Comparison of ENCODE assay signal across 9 cellular contexts in the genomic region with DNA sequence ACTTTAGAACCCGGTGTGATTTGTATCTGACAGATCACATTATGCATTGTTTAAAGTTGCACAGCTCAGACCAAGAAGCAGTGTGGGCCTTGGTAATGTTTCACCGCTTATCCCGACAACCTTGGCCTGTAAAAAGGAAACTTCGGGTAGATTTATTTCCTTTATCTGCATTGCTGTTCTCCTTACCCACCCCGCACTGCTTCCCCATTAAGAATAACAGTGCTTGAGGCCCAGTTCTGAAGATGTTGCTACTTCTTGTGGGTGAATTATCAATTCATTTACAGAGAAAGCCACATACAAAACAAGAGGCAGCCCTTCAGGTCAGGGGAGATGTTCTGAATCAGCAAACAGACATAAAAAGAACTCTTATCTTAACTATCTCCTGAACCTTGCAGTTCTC. TPM values are rescaled to one million over a fixed set of nuclear protein-coding genes. Genes with fewer than 3 reads are reported as not detected.
DNase-seq lines count a peak whose midpoint lies in the region; ATAC-seq, FAIRE-seq and TF ChIP-seq lines count a peak whose summit lies in the region.
"Had no signal": no experiment of that assay in that cellular context is flagged by ENCODE, and none has a peak within 500 bp of the region (broad histone marks: within the 10 kb centered on the region; RNA-seq: fewer than 3 reads in every experiment).

No MANE protein-coding gene starts in this region.

- H3K9me3 ChIP-seq in neutrophil (no peaks in the 10 kb centered on the region), BE2C (no peaks in the 10 kb centered on the region)

- no peak for TF ChIP-seq CTCF in neutrophil (IDR thresholded peaks at IDR 0.05)
- no peak for TF ChIP-seq CTCF in BE2C (IDR thresholded peaks at IDR 0.05; ENCODE audit: low read depth, low read length)
- TF ChIP-seq CTCF in D721Med (IDR thresholded peaks at IDR 0.05; ENCODE audit: insufficient read depth, missing control alignments) = no peak

- no peak for FAIRE-seq in D721Med (lab: Jason Lieb, UNC)

- intact Hi-C loops in activated T-helper 1 cell treated with anti-CD3 and anti-CD28 coated beads, Interleukin-12 subunit alpha, Interleukin-12 subunit beta, Interleukin-2, Interleukin-4 antibody, amounts not matched to agents 30 ng/mL and 10 ng/mL and 1 ng/mL, durations not matched to agents 14 hours and 24 hours and 36 hours (cut with micrococcal nuclease) = loop anchor here (1.0 to 2.0 kb wide), 3 partner anchors 8 to 31 kb away; a partner anchor contains a TSS

- H3K36me3 ChIP-seq in neutrophil = no peaks in the 10 kb centered on the region
- no peaks in the 10 kb centered on the region for H3K36me3 ChIP-seq in BE2C
- H3K36me3 ChIP-seq: brain microvascular endothelial cell had no signal

- no peaks in the 10 kb centered on the region for H3K9me3 Mint-ChIP-seq in activated T-helper 1 cell treated with anti-CD3 and anti-CD28 coated beads, Interleukin-12 subunit alpha, Interleukin-12 subunit beta, Interleukin-2, Interleukin-4 antibody, amounts not matched to agents 30 ng/mL and 10 ng/mL and 1 ng/mL, durations not matched to agents 14 hours and 24 hours and 36 hours

- H3K27me3 ChIP-seq in neutrophil = no peaks in the 10 kb centered on the region
- peaks cover 14% of the 10 kb centered on the region for H3K27me3 ChIP-seq in BE2C
- H3K27me3 ChIP-seq: brain microvascular endothelial cell had no signal

- peak overlapping the region; percentile 46 for H3K27ac ChIP-seq in neutrophil
- H3K27ac ChIP-seq: brain microvascular endothelial cell had no signal

- H3K4me3 ChIP-seq in neutrophil (ENCODE audit: low read depth in 1 of 2, low read length in 1 of 2) (no peak overlapping the region), BE2C (ENCODE audit: low read depth, low read length) (no peak overlapping the region)

- no peaks in the 10 kb centered on the region for H3K27me3 Mint-ChIP-seq in activated T-helper 1 cell treated with anti-CD3 and anti-CD28 coated beads, Interleukin-12 subunit alpha, Interleukin-12 subunit beta, Interleukin-2, Interleukin-4 antibody, amounts not matched to agents 30 ng/mL and 10 ng/mL and 1 ng/mL, durations not matched to agents 14 hours and 24 hours and 36 hours (ENCODE audit: insufficient read depth)

- H3K36me3 Mint-ChIP-seq in activated T-helper 1 cell treated with anti-CD3 and anti-CD28 coated beads, Interleukin-12 subunit alpha, Interleukin-12 subunit beta, Interleukin-2, Interleukin-4 antibody, amounts not matched to agents 30 ng/mL and 10 ng/mL and 1 ng/mL, durations not matched to agents 14 hours and 24 hours and 36 hours (ENCODE audit: low read depth) = peaks cover 22% of the 10 kb centered on the region

- peak overlapping the region; percentile 76 for H3K4me3 Mint-ChIP-seq in activated T-helper 1 cell treated with anti-CD3 and anti-CD28 coated beads, Interleukin-12 subunit alpha, Interleukin-12 subunit beta, Interleukin-2, Interleukin-4 antibody, amounts not matched to agents 30 ng/mL and 10 ng/mL and 1 ng/mL, durations not matched to agents 14 hours and 24 hours and 36 hours

- peaks cover 97% of the 10 kb centered on the region for H3K4me1 Mint-ChIP-seq in activated T-helper 1 cell treated with anti-CD3 and anti-CD28 coated beads, Interleukin-12 subunit alpha, Interleukin-12 subunit beta, Interleukin-2, Interleukin-4 antibody, amounts not matched to agents 30 ng/mL and 10 ng/mL and 1 ng/mL, durations not matched to agents 14 hours and 24 hours and 36 hours (ENCODE audit: low read depth)

- H3K4me1 ChIP-seq in neutrophil (ENCODE audit: control insufficient read depth in 1 of 2, insufficient read depth in 1 of 2, low read depth in 1 of 2, low read length in 1 of 2) (peaks cover 58 to 61% of the 10 kb centered on the region in 2 experiments), BE2C (no peaks in the 10 kb centered on the region)

- no peak for DNase-seq in activated T-helper 1 cell treated with anti-CD3 and anti-CD28 coated beads, Interleukin-12 subunit alpha, Interleukin-12 subunit beta, Interleukin-2, Interleukin-4 antibody, amounts not matched to agents 30 ng/mL and 10 ng/mL and 1 ng/mL, durations not matched to agents 14 hours and 24 hours and 36 hours (ENCODE audit: low spot score)
- DNase-seq in BE2C = no peak
- DNase-seq in D721Med (ENCODE audit: insufficient read length, low spot score) = no peak
- DNase-seq: brain microvascular endothelial cell had no signal

- peak overlapping the region; percentile 86 for H3K27ac Mint-ChIP-seq in activated T-helper 1 cell treated with anti-CD3 and anti-CD28 coated beads, Interleukin-12 subunit alpha, Interleukin-12 subunit beta, Interleukin-2, Interleukin-4 antibody, amounts not matched to agents 30 ng/mL and 10 ng/mL and 1 ng/mL, durations not matched to agents 14 hours and 24 hours and 36 hours

- ATAC-seq in GM18502 (IDR thresholded peaks at IDR 0.05; ENCODE audit: poor library complexity, unreplicated experiment) = peak; percentile 39
- ATAC-seq in HG02610 (IDR thresholded peaks at IDR 0.05; ENCODE audit: unreplicated experiment) = peak; percentile 53
- no peak for ATAC-seq in GM21529 (IDR thresholded peaks at IDR 0.05; ENCODE audit: unreplicated experiment)
- no peak for ATAC-seq in HG03280 (IDR thresholded peaks at IDR 0.05; ENCODE audit: unreplicated experiment)

RNA-seq across cellular contexts. Expression of a gene that starts 8.4 kb away (rescaled TPM):
- total RNA-seq in activated T-helper 1 cell treated with anti-CD3 and anti-CD28 coated beads, Interleukin-12 subunit alpha, Interleukin-12 subunit beta, Interleukin-2, Interleukin-4 antibody, amounts not matched to agents 30 ng/mL and 10 ng/mL and 1 ng/mL, durations not matched to agents 14 hours and 24 hours and 36 hours = 105 and 108 TPM in 2 replicates
- polyA plus RNA-seq in BE2C (2012; ENCODE audit: insufficient read depth, insufficient read length, low read depth) = 1.1 TPM

Comparison
In these comparisons a context has a peak if more than half of its experiments do, and no peak if none do; other contexts are left out.
1. ATAC-seq: peak in GM18502 (single experiment) and HG02610 (single experiment); none in GM21529 (single experiment) and HG03280 (single experiment).